Comparison of ENCODE assay signal across 32 cellular contexts in genomic region chr6:56048601-56049000, GRCh38.
"Had no signal": no experiment of that assay in that cellular context is flagged by ENCODE, and none has a peak within 500 bp of the region (broad histone marks: within the 10 kb centered on the region; RNA-seq: fewer than 3 reads in every experiment).

No MANE protein-coding gene starts in this region.

- ATAC-seq: activated CD8-positive, alpha-beta memory T cell treated with anti-CD3 and anti-CD28 coated beads, Interleukin-2, amount 10 ng/mL, durations not matched to agents 7 days and 5 days; activated CD8-positive, alpha-beta T cell treated with anti-CD3 and anti-CD28 coated beads, Interleukin-2, amount 10 ng/mL, durations not matched to agents 7 days and 5 days; foreskin keratinocyte; heart left ventricle; naive thymus-derived CD4-positive, alpha-beta T cell; sciatic nerve; stimulated activated naive B cell treated with anti-CD40 and anti-IgM and Interleukin-4, amounts not matched to agents 10 μg/mL and 1 μg/mL and 100 μg/mL, for 72 hours; T-helper 17 cell; upper lobe of right lung; WTC11 had no signal

- FAIRE-seq: kidney, small intestine had no signal

- H3K27me3 ChIP-seq: ascending aorta, esophagus muscularis mucosa, foreskin keratinocyte, heart left ventricle, suprapubic skin, tibial artery, upper lobe of right lung had no signal

- H3K4me3 Mint-ChIP-seq: activated CD8-positive, alpha-beta memory T cell treated with anti-CD3 and anti-CD28 coated beads, Interleukin-2, amount 10 ng/mL, durations not matched to agents 7 days and 5 days; activated CD8-positive, alpha-beta T cell treated with anti-CD3 and anti-CD28 coated beads, Interleukin-2, amount 10 ng/mL, durations not matched to agents 7 days and 5 days; activated naive CD8-positive, alpha-beta T cell; dendritic cell treated with granulocyte-macrophage colony-stimulating factor and Interleukin-4, amounts not matched to agents 40 ng/mL and 50 ng/mL, for 4 days; endodermal cell; immature natural killer cell; naive thymus-derived CD4-positive, alpha-beta T cell; stimulated activated naive B cell treated with anti-CD40 and anti-IgM and Interleukin-4, amounts not matched to agents 10 μg/mL and 1 μg/mL and 100 μg/mL, for 72 hours; T-helper 17 cell; WTC11 had no signal

- H3K4me3 ChIP-seq: ascending aorta, esophagus muscularis mucosa, heart left ventricle, suprapubic skin, tibial artery, upper lobe of right lung had no signal

- DNase-seq: activated CD8-positive, alpha-beta memory T cell treated with anti-CD3 and anti-CD28 coated beads, Interleukin-2, amount 10 ng/mL, durations not matched to agents 7 days and 5 days; activated CD8-positive, alpha-beta T cell treated with anti-CD3 and anti-CD28 coated beads, Interleukin-2, amount 10 ng/mL, durations not matched to agents 7 days and 5 days; activated naive CD4-positive, alpha-beta T cell; activated T-cell treated with anti-CD3 and anti-CD28 coated beads, Interleukin-2, amount 50 U/mL, for 48 hours; central memory CD4-positive, alpha-beta T cell; endodermal cell; foreskin keratinocyte; heart left ventricle; hypothalamus; immature natural killer cell; kidney; midbrain; naive thymus-derived CD4-positive, alpha-beta T cell; occipital lobe; small intestine; stimulated activated CD4-positive, alpha-beta T cell treated with anti-CD3 and anti-CD28 coated beads, Interleukin-15, amount 100 ng/mL, for 24 hours; stimulated activated CD4-positive, alpha-beta T cell treated with anti-CD3 and anti-CD28 coated beads, Interleukin-2, amount 100 ng/mL, for 24 hours; stimulated activated naive B cell treated with anti-CD40 and anti-IgM and Interleukin-4, amounts not matched to agents 10 μg/mL and 1 μg/mL and 100 μg/mL, for 72 hours; SW 1271; T-helper 17 cell; T1000; tibial artery; upper lobe of right lung had no signal

- H3K36me3 Mint-ChIP-seq: activated CD8-positive, alpha-beta memory T cell treated with anti-CD3 and anti-CD28 coated beads, Interleukin-2, amount 10 ng/mL, durations not matched to agents 7 days and 5 days; activated naive CD8-positive, alpha-beta T cell; immature natural killer cell; naive thymus-derived CD4-positive, alpha-beta T cell; stimulated activated naive B cell treated with anti-CD40 and anti-IgM and Interleukin-4, amounts not matched to agents 10 μg/mL and 1 μg/mL and 100 μg/mL, for 72 hours; WTC11 had no signal

- H3K9me3 Mint-ChIP-seq: activated T-helper 2 cell treated with anti-CD3 and anti-CD28 coated beads, Interferon-gamma antibody, Interleukin-2, Interleukin-4, amounts not matched to agents 10 μg/mL and 5 μg/mL and 100 μg/mL, durations not matched to agents 14 hours and 24 hours and 36 hours; dendritic cell treated with granulocyte-macrophage colony-stimulating factor and Interleukin-4, amounts not matched to agents 40 ng/mL and 50 ng/mL, for 4 days; endodermal cell; stimulated activated naive B cell treated with anti-CD40 and anti-IgM and Interleukin-4, amounts not matched to agents 10 μg/mL and 1 μg/mL and 100 μg/mL, for 72 hours; WTC11 had no signal

- H3K9me3 ChIP-seq: ascending aorta, esophagus muscularis mucosa, heart left ventricle, suprapubic skin, tibial artery, upper lobe of right lung had no signal

- H3K27ac ChIP-seq: ascending aorta, esophagus muscularis mucosa, foreskin keratinocyte, heart left ventricle, suprapubic skin, tibial artery, upper lobe of right lung had no signal

- H3K27me3 Mint-ChIP-seq: activated CD8-positive, alpha-beta memory T cell treated with anti-CD3 and anti-CD28 coated beads, Interleukin-2, amount 10 ng/mL, durations not matched to agents 7 days and 5 days; activated naive CD8-positive, alpha-beta T cell; naive thymus-derived CD4-positive, alpha-beta T cell; progenitor cell of endocrine pancreas; stimulated activated naive B cell treated with anti-CD40 and anti-IgM and Interleukin-4, amounts not matched to agents 10 μg/mL and 1 μg/mL and 100 μg/mL, for 72 hours; T-helper 17 cell had no signal

- H3K4me1 ChIP-seq: esophagus muscularis mucosa, foreskin keratinocyte, suprapubic skin, tibial artery, upper lobe of right lung had no signal

- H3K27ac Mint-ChIP-seq: activated CD8-positive, alpha-beta memory T cell treated with anti-CD3 and anti-CD28 coated beads, Interleukin-2, amount 10 ng/mL, durations not matched to agents 7 days and 5 days; activated CD8-positive, alpha-beta T cell treated with anti-CD3 and anti-CD28 coated beads, Interleukin-2, amount 10 ng/mL, durations not matched to agents 7 days and 5 days; activated naive CD8-positive, alpha-beta T cell; activated T-helper 2 cell treated with anti-CD3 and anti-CD28 coated beads, Interferon-gamma antibody, Interleukin-2, Interleukin-4, amounts not matched to agents 10 μg/mL and 5 μg/mL and 100 μg/mL, durations not matched to agents 14 hours and 24 hours and 36 hours; dendritic cell treated with granulocyte-macrophage colony-stimulating factor and Interleukin-4, amounts not matched to agents 40 ng/mL and 50 ng/mL, for 4 days; endodermal cell; immature natural killer cell; naive thymus-derived CD4-positive, alpha-beta T cell; progenitor cell of endocrine pancreas; stimulated activated naive B cell treated with anti-CD40 and anti-IgM and Interleukin-4, amounts not matched to agents 10 μg/mL and 1 μg/mL and 100 μg/mL, for 72 hours; T-helper 17 cell; WTC11 had no signal

- H3K4me1 Mint-ChIP-seq: activated CD8-positive, alpha-beta memory T cell treated with anti-CD3 and anti-CD28 coated beads, Interleukin-2, amount 10 ng/mL, durations not matched to agents 7 days and 5 days; endodermal cell; immature natural killer cell; stimulated activated naive B cell treated with anti-CD40 and anti-IgM and Interleukin-4, amounts not matched to agents 10 μg/mL and 1 μg/mL and 100 μg/mL, for 72 hours; T-helper 17 cell had no signal

- H3K36me3 ChIP-seq: ascending aorta, esophagus muscularis mucosa, heart left ventricle, suprapubic skin, tibial artery, upper lobe of right lung had no signal
